1 cellular context compared by ENCODE assay signal in the genomic region with DNA sequence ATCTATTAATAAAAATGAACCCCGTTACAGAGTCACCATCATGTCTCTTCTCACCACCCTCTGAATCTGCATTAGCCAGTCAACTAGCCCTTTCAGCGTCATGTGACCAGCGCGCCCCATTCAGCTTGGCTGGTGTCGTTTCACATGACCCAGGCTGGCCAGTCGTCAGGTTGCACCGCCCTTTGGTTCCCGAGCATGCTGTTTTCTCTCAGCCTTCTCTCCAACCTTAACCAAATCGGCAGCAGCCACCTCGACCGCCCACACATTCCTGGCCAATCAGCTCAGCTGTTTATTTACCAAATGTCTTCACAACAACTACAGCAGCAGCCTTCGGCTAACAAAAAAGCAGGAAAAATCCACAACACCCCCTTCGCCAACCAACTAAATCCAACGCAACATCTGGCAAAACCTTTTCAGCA.
A peak's percentile ranks its signal among the peaks of the same experiment; 100 is the strongest.
TF ChIP-seq lines count a peak whose summit lies in the region.

No MANE protein-coding gene starts in this region.

TF ChIP-seq in HepG2, 621 proteins besides CTCF, POLR2A, EP300 and RAD21 (continues in another document):
- TF ChIP-seq, protein P1, sequence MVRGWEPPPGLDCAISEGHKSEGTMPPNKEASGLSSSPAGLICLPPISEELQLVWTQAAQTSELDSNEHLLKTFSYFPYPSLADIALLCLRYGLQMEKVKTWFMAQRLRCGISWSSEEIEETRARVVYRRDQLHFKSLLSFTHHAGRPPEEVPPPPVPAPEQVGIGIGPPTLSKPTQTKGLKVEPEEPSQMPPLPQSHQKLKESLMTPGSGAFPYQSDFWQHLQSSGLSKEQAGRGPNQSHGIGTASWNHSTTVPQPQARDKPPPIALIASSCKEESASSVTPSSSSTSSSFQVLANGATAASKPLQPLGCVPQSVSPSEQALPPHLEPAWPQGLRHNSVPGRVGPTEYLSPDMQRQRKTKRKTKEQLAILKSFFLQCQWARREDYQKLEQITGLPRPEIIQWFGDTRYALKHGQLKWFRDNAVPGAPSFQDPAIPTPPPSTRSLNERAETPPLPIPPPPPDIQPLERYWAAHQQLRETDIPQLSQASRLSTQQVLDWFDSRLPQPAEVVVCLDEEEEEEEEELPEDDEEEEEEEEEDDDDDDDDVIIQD (CRISPR knock-in tag; IDR thresholded peaks at IDR 0.05; ENCODE audit: low read depth): peak; percentile 32; the same call in 1 of the 2 replicates
- TF ChIP-seq POLR2AphosphoS5 (IDR thresholded peaks at IDR 0.05; ENCODE audit: low read depth, low read length) (peak; percentile 16; the same call in 1 of the 2 replicates), GABPB1 (CRISPR knock-in tag; IDR thresholded peaks at IDR 0.05) (0 out of 2 replicates have a peak, but pooled peaks have one; percentile 20), ZNF383 (CRISPR knock-in tag; IDR thresholded peaks at IDR 0.05; ENCODE audit: borderline replicate concordance) (no peak), HOXA7 (CRISPR knock-in tag; IDR thresholded peaks at IDR 0.05) (no peak), HOXA3 (CRISPR knock-in tag; IDR thresholded peaks at IDR 0.05) (0 out of 2 replicates have a peak, but pooled peaks have one; percentile 38), SP2 (CRISPR knock-in tag; IDR thresholded peaks at IDR 0.05) (no peak), YY1 (IDR thresholded peaks at IDR 0.05; ENCODE audit: insufficient read depth, insufficient replicate concordance, low read depth, low read length) (no peak), ADNP (CRISPR knock-in tag; IDR thresholded peaks at IDR 0.05) (no peak), TBX2 (CRISPR knock-in tag; IDR thresholded peaks at IDR 0.05; ENCODE audit: borderline replicate concordance) (no peak), NFYC (CRISPR knock-in tag; IDR thresholded peaks at IDR 0.05) (peak; percentile 60), RAD51 (IDR thresholded peaks at IDR 0.05; ENCODE audit: borderline replicate concordance) (peak; percentile 39; the same call in 1 of the 2 replicates), ZFP36L1 (CRISPR knock-in tag; IDR thresholded peaks at IDR 0.05) (no peak), JUN (CRISPR knock-in tag; IDR thresholded peaks at IDR 0.05) (no peak), BRD4 (CRISPR knock-in tag; IDR thresholded peaks at IDR 0.05) (no peak), ZNF678 (CRISPR knock-in tag; IDR thresholded peaks at IDR 0.05) (no peak), GFI1 (CRISPR knock-in tag; IDR thresholded peaks at IDR 0.05; ENCODE audit: borderline replicate concordance) (no peak), ZMYM4 (CRISPR knock-in tag; IDR thresholded peaks at IDR 0.05) (peak; percentile 46; the same call in 1 of the 2 replicates), SP4 (CRISPR knock-in tag; IDR thresholded peaks at IDR 0.05) (no peak), MAZ (IDR thresholded peaks at IDR 0.05; ENCODE audit: borderline replicate concordance, low read depth, low read length) (no peak), MAZ (CRISPR knock-in tag; IDR thresholded peaks at IDR 0.05; ENCODE audit: low read depth) (no peak), ZNF3 (CRISPR knock-in tag; IDR thresholded peaks at IDR 0.05) (no peak), STAT5B (CRISPR knock-in tag; IDR thresholded peaks at IDR 0.05) (no peak), ZNF687 (CRISPR knock-in tag; IDR thresholded peaks at IDR 0.05) (peak; percentile 60), GATAD1 (CRISPR knock-in tag; IDR thresholded peaks at IDR 0.05) (0 out of 2 replicates have a peak, but pooled peaks have one; percentile 15), DNMT1 (CRISPR knock-in tag; IDR thresholded peaks at IDR 0.05) (0 out of 2 replicates have a peak, but pooled peaks have one; percentile 65), ZNF318 (CRISPR knock-in tag; IDR thresholded peaks at IDR 0.05) (no peak)
- TF ChIP-seq, protein P2, sequence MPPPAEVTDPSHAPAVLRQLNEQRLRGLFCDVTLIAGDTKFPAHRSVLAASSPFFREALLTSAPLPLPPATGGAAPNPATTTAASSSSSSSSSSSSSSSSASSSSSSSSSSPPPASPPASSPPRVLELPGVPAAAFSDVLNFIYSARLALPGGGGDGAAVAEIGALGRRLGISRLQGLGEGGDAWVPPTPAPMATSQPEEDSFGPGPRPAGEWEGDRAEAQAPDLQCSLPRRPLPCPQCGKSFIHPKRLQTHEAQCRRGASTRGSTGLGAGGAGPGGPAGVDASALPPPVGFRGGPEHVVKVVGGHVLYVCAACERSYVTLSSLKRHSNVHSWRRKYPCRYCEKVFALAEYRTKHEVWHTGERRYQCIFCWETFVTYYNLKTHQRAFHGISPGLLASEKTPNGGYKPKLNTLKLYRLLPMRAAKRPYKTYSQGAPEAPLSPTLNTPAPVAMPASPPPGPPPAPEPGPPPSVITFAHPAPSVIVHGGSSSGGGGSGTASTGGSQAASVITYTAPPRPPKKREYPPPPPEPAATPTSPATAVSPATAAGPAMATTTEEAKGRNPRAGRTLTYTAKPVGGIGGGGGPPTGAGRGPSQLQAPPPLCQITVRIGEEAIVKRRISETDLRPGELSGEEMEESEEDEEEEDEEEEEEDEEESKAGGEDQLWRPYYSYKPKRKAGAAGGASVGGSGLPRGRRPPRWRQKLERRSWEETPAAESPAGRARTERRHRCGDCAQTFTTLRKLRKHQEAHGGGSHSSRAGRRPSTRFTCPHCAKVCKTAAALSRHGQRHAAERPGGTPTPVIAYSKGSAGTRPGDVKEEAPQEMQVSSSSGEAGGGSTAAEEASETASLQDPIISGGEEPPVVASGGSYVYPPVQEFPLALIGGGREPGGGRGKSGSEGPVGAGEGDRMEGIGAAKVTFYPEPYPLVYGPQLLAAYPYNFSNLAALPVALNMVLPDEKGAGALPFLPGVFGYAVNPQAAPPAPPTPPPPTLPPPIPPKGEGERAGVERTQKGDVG (CRISPR knock-in tag; IDR thresholded peaks at IDR 0.05; ENCODE audit: borderline replicate concordance): peak; percentile 57; the same call in 1 of the 2 replicates
- TF ChIP-seq, protein P3, sequence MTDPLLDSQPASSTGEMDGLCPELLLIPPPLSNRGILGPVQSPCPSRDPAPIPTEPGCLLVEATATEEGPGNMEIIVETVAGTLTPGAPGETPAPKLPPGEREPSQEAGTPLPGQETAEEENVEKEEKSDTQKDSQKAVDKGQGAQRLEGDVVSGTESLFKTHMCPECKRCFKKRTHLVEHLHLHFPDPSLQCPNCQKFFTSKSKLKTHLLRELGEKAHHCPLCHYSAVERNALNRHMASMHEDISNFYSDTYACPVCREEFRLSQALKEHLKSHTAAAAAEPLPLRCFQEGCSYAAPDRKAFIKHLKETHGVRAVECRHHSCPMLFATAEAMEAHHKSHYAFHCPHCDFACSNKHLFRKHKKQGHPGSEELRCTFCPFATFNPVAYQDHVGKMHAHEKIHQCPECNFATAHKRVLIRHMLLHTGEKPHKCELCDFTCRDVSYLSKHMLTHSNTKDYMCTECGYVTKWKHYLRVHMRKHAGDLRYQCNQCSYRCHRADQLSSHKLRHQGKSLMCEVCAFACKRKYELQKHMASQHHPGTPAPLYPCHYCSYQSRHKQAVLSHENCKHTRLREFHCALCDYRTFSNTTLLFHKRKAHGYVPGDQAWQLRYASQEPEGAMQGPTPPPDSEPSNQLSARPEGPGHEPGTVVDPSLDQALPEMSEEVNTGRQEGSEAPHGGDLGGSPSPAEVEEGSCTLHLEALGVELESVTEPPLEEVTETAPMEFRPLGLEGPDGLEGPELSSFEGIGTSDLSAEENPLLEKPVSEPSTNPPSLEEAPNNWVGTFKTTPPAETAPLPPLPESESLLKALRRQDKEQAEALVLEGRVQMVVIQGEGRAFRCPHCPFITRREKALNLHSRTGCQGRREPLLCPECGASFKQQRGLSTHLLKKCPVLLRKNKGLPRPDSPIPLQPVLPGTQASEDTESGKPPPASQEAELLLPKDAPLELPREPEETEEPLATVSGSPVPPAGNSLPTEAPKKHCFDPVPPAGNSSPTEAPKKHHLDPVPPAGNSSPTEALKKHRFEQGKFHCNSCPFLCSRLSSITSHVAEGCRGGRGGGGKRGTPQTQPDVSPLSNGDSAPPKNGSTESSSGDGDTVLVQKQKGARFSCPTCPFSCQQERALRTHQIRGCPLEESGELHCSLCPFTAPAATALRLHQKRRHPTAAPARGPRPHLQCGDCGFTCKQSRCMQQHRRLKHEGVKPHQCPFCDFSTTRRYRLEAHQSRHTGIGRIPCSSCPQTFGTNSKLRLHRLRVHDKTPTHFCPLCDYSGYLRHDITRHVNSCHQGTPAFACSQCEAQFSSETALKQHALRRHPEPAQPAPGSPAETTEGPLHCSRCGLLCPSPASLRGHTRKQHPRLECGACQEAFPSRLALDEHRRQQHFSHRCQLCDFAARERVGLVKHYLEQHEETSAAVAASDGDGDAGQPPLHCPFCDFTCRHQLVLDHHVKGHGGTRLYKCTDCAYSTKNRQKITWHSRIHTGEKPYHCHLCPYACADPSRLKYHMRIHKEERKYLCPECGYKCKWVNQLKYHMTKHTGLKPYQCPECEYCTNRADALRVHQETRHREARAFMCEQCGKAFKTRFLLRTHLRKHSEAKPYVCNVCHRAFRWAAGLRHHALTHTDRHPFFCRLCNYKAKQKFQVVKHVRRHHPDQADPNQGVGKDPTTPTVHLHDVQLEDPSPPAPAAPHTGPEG (CRISPR knock-in tag; IDR thresholded peaks at IDR 0.05): 0 out of 2 replicates have a peak, but pooled peaks have one; percentile 31
- TF ChIP-seq, protein P4, sequence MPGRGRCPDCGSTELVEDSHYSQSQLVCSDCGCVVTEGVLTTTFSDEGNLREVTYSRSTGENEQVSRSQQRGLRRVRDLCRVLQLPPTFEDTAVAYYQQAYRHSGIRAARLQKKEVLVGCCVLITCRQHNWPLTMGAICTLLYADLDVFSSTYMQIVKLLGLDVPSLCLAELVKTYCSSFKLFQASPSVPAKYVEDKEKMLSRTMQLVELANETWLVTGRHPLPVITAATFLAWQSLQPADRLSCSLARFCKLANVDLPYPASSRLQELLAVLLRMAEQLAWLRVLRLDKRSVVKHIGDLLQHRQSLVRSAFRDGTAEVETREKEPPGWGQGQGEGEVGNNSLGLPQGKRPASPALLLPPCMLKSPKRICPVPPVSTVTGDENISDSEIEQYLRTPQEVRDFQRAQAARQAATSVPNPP (CRISPR knock-in tag; IDR thresholded peaks at IDR 0.05): no peak
